ENCODE assay signal across 10 cellular contexts in the genomic region with DNA sequence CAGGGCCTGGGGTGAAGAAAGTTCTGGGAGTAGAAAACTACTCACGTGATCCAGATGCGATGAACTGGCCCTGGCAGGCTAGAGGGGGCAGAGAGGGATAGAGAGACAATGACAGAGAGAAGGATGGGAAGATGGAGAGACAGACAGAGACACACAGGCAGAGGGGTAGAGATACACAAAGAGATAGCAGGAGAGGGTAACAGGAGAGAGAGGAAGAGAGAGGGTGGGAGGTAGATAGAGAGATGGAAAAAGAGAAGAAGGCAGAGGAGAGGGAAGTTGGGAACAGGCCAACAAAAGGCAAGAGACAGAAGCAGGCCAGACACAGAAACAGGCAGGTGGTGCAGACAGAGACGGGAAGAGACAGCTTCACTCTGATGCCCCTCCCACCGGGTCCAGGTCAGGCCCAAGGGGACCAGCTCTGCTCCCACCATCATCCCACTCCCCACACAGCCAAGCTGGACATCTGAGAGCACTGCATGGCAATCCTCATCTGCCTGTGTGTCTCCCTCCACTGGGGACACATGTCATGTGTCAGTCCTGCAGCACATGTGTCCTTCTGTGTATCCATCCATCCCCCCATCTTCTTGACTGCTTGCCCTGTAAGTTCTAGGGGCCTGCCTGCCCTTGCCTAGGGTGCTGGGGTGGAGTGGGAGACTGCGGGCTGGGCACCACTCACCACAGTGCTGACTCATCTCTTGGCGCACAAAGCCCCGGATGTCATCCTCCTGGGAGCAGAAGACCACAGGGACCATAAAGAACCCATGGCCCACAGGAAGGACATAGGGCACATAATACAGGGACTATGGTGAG. TPM values are rescaled to one million over a fixed set of nuclear protein-coding genes. Genes with fewer than 3 reads are reported as not detected.
A peak's percentile ranks its signal among the peaks of the same experiment; 100 is the strongest.
DNase-seq lines count a peak whose midpoint lies in the region; ATAC-seq lines count a peak whose summit lies in the region.
"Had no signal": no experiment of that assay in that cellular context is flagged by ENCODE, and none has a peak within 500 bp of the region (broad histone marks: within the 10 kb centered on the region; RNA-seq: fewer than 3 reads in every experiment).

No MANE protein-coding gene starts in this region.

- no peak for ATAC-seq in activated naive CD8-positive, alpha-beta T cell treated with anti-CD3 and anti-CD28 coated beads, Interleukin-2, amount 10 ng/mL, durations not matched to agents 7 days and 5 days (ENCODE audit: low read depth)
- ATAC-seq in GM19351 (IDR thresholded peaks at IDR 0.05; ENCODE audit: unreplicated experiment), result no peak
- ATAC-seq in GM18520 (IDR thresholded peaks at IDR 0.05; ENCODE audit: unreplicated experiment), result no peak

- intact Hi-C loops in posterior vena cava (cut with DNase I), result no loop called here

- no peaks in the 10 kb centered on the region for H3K27me3 Mint-ChIP-seq in activated naive CD8-positive, alpha-beta T cell treated with anti-CD3 and anti-CD28 coated beads, Interleukin-2, amount 10 ng/mL, durations not matched to agents 7 days and 5 days
- H3K27me3 Mint-ChIP-seq: activated naive CD8-positive, alpha-beta T cell had no signal

- DNase-seq in EH (ENCODE audit: low read depth) (peak; percentile 88), LHCN-M2 (ENCODE audit: low read depth) (peak; percentile 79), myocyte (ENCODE audit: low read depth) (peak; percentile 75), posterior vena cava (ENCODE audit: low spot score) (no peak)
- DNase-seq in activated naive CD8-positive, alpha-beta T cell treated with anti-CD3 and anti-CD28 coated beads, Interleukin-2, amount 10 ng/mL, durations not matched to agents 7 days and 5 days, result no peak
- DNase-seq in effector CD8-positive, alpha-beta T cell (lab: John Stamatoyannopoulos, UW), result no peak
- DNase-seq: kidney glomerular epithelial cell had no signal

- H3K4me3 Mint-ChIP-seq in activated naive CD8-positive, alpha-beta T cell treated with anti-CD3 and anti-CD28 coated beads, Interleukin-2, amount 10 ng/mL, durations not matched to agents 7 days and 5 days, result no peak overlapping the region
- H3K4me3 Mint-ChIP-seq: activated naive CD8-positive, alpha-beta T cell had no signal

- no peaks in the 10 kb centered on the region for H3K9me3 Mint-ChIP-seq in activated naive CD8-positive, alpha-beta T cell treated with anti-CD3 and anti-CD28 coated beads, Interleukin-2, amount 10 ng/mL, durations not matched to agents 7 days and 5 days

- H3K36me3 Mint-ChIP-seq in activated naive CD8-positive, alpha-beta T cell treated with anti-CD3 and anti-CD28 coated beads, Interleukin-2, amount 10 ng/mL, durations not matched to agents 7 days and 5 days, result no peaks in the 10 kb centered on the region
- H3K36me3 Mint-ChIP-seq: activated naive CD8-positive, alpha-beta T cell had no signal

- H3K4me1 Mint-ChIP-seq in activated naive CD8-positive, alpha-beta T cell treated with anti-CD3 and anti-CD28 coated beads, Interleukin-2, amount 10 ng/mL, durations not matched to agents 7 days and 5 days, result peaks cover 18% of the 10 kb centered on the region

- POLR2A ChIA-PET in activated naive CD8-positive, alpha-beta T cell treated with anti-CD3 and anti-CD28 coated beads, Interleukin-2, amount 10 ng/mL, durations not matched to agents 7 days and 5 days (lab: Charles Lee), result no interaction called here

- peak overlapping the region; percentile 64 for H3K27ac Mint-ChIP-seq in activated naive CD8-positive, alpha-beta T cell treated with anti-CD3 and anti-CD28 coated beads, Interleukin-2, amount 10 ng/mL, durations not matched to agents 7 days and 5 days
- H3K27ac Mint-ChIP-seq: activated naive CD8-positive, alpha-beta T cell had no signal

RNA-seq across cellular contexts. Expression of a gene that starts 2.2 kb away (rescaled TPM):
- total RNA-seq in LHCN-M2 (2014; rRNA removed) (1.7 and 1.8 TPM in 2 replicates), myocyte (0.11 and 0.31 TPM in 2 replicates), posterior vena cava (not detected)
- polyA plus RNA-seq in LHCN-M2 (2012), result 0.78 TPM
- total RNA-seq in activated naive CD8-positive, alpha-beta T cell treated with anti-CD3 and anti-CD28 coated beads, Interleukin-2, amount 10 ng/mL, durations not matched to agents 7 days and 5 days, result not detected
- 0.39 TPM for polyA plus RNA-seq in myocyte (2012)

RNA-seq across cellular contexts. Expression of a gene that starts 9.2 kb away (rescaled TPM):
- total RNA-seq in LHCN-M2 (2014; rRNA removed) (22.1 and 22.6 TPM in 2 replicates), myocyte (7.0 and 8.1 TPM in 2 replicates), posterior vena cava (1 to 10 TPM; 2.0 to 4.5 TPM)
- 18.5 TPM for polyA plus RNA-seq in LHCN-M2 (2012)
- 10 to 100 TPM; 56.8 to 60.7 TPM for total RNA-seq in activated naive CD8-positive, alpha-beta T cell treated with anti-CD3 and anti-CD28 coated beads, Interleukin-2, amount 10 ng/mL, durations not matched to agents 7 days and 5 days
- 9.8 TPM for polyA plus RNA-seq in myocyte (2012)

RNA-seq across cellular contexts. Expression of a gene that starts 29.3 kb away (rescaled TPM):
- total RNA-seq in LHCN-M2 (2014; rRNA removed) (12.7 and 14.2 TPM in 2 replicates), myocyte (7.1 and 11.1 TPM in 2 replicates), posterior vena cava (1 to 10 TPM; 4.2 to 5.3 TPM)
- polyA plus RNA-seq in LHCN-M2 (2012), result 8.8 TPM
- 1 to 10 TPM; 1.0 to 1.6 TPM for total RNA-seq in activated naive CD8-positive, alpha-beta T cell treated with anti-CD3 and anti-CD28 coated beads, Interleukin-2, amount 10 ng/mL, durations not matched to agents 7 days and 5 days
- 13.4 TPM for polyA plus RNA-seq in myocyte (2012)

RNA-seq across cellular contexts. Expression of a gene that starts 43.6 kb away (rescaled TPM):
- total RNA-seq in LHCN-M2 (2014; rRNA removed), result 368 and 384 TPM in 2 replicates
- 379 TPM for polyA plus RNA-seq in LHCN-M2 (2012)
- 100 to 1,000 TPM; 144 to 148 TPM for total RNA-seq in activated naive CD8-positive, alpha-beta T cell treated with anti-CD3 and anti-CD28 coated beads, Interleukin-2, amount 10 ng/mL, durations not matched to agents 7 days and 5 days
- 390 and 418 TPM in 2 replicates for total RNA-seq in myocyte
- 240 TPM for polyA plus RNA-seq in myocyte (2012)
- total RNA-seq in posterior vena cava, result 100 to 1,000 TPM; 134 to 135 TPM

RNA-seq across cellular contexts. Expression of a gene that starts 55.8 kb away (rescaled TPM):
- total RNA-seq in LHCN-M2 (2014; rRNA removed) (not detected in 2 replicates), myocyte (not detected in 2 replicates), posterior vena cava (not detected)
- not detected for polyA plus RNA-seq in LHCN-M2 (2012)
- not detected for total RNA-seq in activated naive CD8-positive, alpha-beta T cell treated with anti-CD3 and anti-CD28 coated beads, Interleukin-2, amount 10 ng/mL, durations not matched to agents 7 days and 5 days
- polyA plus RNA-seq in myocyte (2012), result not detected

Comparison
In these comparisons a context has a peak if more than half of its experiments do, and no peak if none do; other contexts are left out.
1. DNase-seq: peak in EH (single experiment), LHCN-M2 (single experiment) and myocyte (single experiment); none in activated naive CD8-positive, alpha-beta T cell treated with anti-CD3 and anti-CD28 coated beads, Interleukin-2, amount 10 ng/mL, durations not matched to agents 7 days and 5 days (single experiment), effector CD8-positive, alpha-beta T cell (single experiment) and posterior vena cava (single experiment).